Comparison of ENCODE assay signal across 13 cellular contexts in the genomic region with DNA sequence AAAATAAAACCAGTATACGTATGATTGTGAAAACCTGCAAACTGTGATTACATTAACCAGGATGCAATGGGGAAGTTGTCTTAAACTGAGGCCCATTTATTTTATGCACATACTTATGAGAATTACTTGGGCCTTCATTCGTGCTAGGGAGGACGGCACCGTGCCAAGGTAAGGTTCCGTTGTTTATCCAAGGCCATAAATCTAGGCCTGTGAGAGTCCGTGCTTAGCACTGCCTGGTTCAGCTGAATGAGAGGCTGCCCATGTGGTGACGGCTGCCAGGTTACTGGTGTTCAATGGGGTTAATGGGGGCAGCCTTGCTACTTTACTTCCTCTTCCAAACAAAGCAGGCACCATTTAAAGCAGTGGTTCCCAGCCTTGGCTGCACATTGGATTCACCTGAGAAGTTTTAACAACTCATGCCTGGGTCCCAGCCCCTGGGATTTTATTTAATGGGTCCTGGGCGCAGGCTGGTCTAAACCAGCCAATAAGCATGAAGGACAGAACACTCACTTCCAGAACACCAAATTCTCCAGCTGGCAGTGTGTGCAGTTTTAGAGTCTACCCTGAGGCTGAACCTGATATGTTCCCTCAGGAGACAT.
DNase-seq lines count a peak whose midpoint lies in the region; ATAC-seq, FAIRE-seq and TF ChIP-seq lines count a peak whose summit lies in the region.
"Had no signal": no experiment of that assay in that cellular context is flagged by ENCODE, and none has a peak within 500 bp of the region (broad histone marks: within the 10 kb centered on the region; RNA-seq: fewer than 3 reads in every experiment).

No MANE protein-coding gene starts in this region.

- no peak overlapping the region for H2AK9ac ChIP-seq in IMR-90 (replicated peaks; ENCODE audit: low read depth, low read length, poor library complexity)

- H3K9ac ChIP-seq in IMR-90 (ENCODE audit: low read depth, low read length): no peak overlapping the region

- no peak overlapping the region for H2BK15ac ChIP-seq in IMR-90 (ENCODE audit: low read depth, low read length)

- H3K18ac ChIP-seq in IMR-90 (ENCODE audit: low read depth, low read length): no peak overlapping the region

- no peak overlapping the region for H3K23ac ChIP-seq in IMR-90 (ENCODE audit: low read depth, low read length)

- H4K91ac ChIP-seq in IMR-90 (ENCODE audit: insufficient read depth, low read depth, low read length): no peak overlapping the region

- DNase-seq in IMR-90 (peak; percentile 62), NCI-H69 (lab: John Stamatoyannopoulos, UW) (peak; percentile 98), stomach (peak; percentile 94), middle frontal gyrus (ENCODE audit: extremely low spot score, low spot score) (no peak)
- no peak for DNase-seq in NK-92 treated with Interleukin-12 subunit alpha and Interleukin-12 subunit beta, amount 100 ng/mL, for 24 hours (lab: John Stamatoyannopoulos, UW)
- DNase-seq: activated CD4-positive, alpha-beta T cell treated with anti-CD3 and anti-CD28 coated beads, Interleukin-2, amount 50 U/mL, for 1 hour; left cardiac atrium; natural killer cell; NCI-H524; stimulated activated naive CD8-positive, alpha-beta T cell treated with anti-CD3 and anti-CD28 coated beads, Interleukin-15, Interleukin-2, amounts not matched to agents 100 U/mL and 50 U/mL, for 24 hours had no signal

- intact Hi-C loops in IMR-90 (cut with micrococcal nuclease) (no loop called here), stomach (cut with DNase I; ENCODE audit: low total_unique reads) (no loop called here)

- BruUV-seq in IMR-90 (replicated peaks; lab: Mats Ljungman, UMichigan): no TSS peak

- no peaks in the 10 kb centered on the region; the same call in 1 of the 2 replicates for H3K4me1 ChIP-seq in IMR-90 (ENCODE audit: control insufficient read depth, insufficient read depth, low read length)
- H3K4me1 ChIP-seq in stomach: peaks cover 19 to 39% (median 23%) of the 10 kb centered on the region in 4 donors

- FAIRE-seq in islet of Langerhans (lab: Jason Lieb, UNC): peak; percentile 98

- dilution Hi-C loops in IMR-90 (cut with HindIII; ENCODE audit: low sequenced_read_pairs, unreplicated experiment): no loop called here

- H3K56ac ChIP-seq in IMR-90 (ENCODE audit: extremely low read depth, insufficient read depth, low read length): no peak overlapping the region

- no peak overlapping the region for H2BK5ac ChIP-seq in IMR-90 (ENCODE audit: low read depth, low read length, poor library complexity, severe bottlenecking)

- no peak overlapping the region for H3K4ac ChIP-seq in IMR-90 (ENCODE audit: low read depth, low read length)

- no peak for TF ChIP-seq RAD21 in IMR-90 (IDR thresholded peaks at IDR 0.05; ENCODE audit: low read length)

- H2AK5ac ChIP-seq in IMR-90 (ENCODE audit: low read depth, low read length): no peak overlapping the region

- H3K4me2 ChIP-seq in IMR-90 (ENCODE audit: low read depth, low read length): no peak overlapping the region

- H2AFZ ChIP-seq in IMR-90 (replicated peaks; ENCODE audit: low read length, poor library complexity): peak overlapping the region; percentile 18

- H3K27me3 ChIP-seq in IMR-90 (ENCODE audit: control insufficient read depth, insufficient read depth, low read length): no peaks in the 10 kb centered on the region
- H3K27me3 ChIP-seq in stomach: no peaks in the 10 kb centered on the region

- CTCF ChIA-PET in IMR-90 (lab: Yijun Ruan, JAX): no interaction called here

- no peak overlapping the region for H2BK20ac ChIP-seq in IMR-90 (ENCODE audit: low read depth, low read length)

- TF ChIP-seq POLR2A in IMR-90 (IDR thresholded peaks at IDR 0.05; ENCODE audit: low read depth, low read length) (no peak), stomach (IDR thresholded peaks at IDR 0.05) (no peak)

- H3K79me1 ChIP-seq in IMR-90 (ENCODE audit: low read depth in 1 of 2, low read length in 2 of 2): no peaks in the 10 kb centered on the region

- no peak overlapping the region for H3K14ac ChIP-seq in IMR-90 (replicated peaks; ENCODE audit: low read depth, low read length)

- no peaks in the 10 kb centered on the region for H3K9me3 ChIP-seq in IMR-90 (ENCODE audit: control insufficient read depth, insufficient read depth, low read length)
- no peaks in the 10 kb centered on the region for H3K9me3 ChIP-seq in stomach

- H3K4me3 ChIP-seq in IMR-90 (ENCODE audit: insufficient read depth, low read depth, low read length) (no peak overlapping the region), stomach (no peak overlapping the region)

- H3K27ac ChIP-seq in IMR-90 (ENCODE audit: insufficient read depth, low read length) (no peak overlapping the region), stomach (peak overlapping the region; percentile 69 to 89 (median 81))

- no peaks in the 10 kb centered on the region for H3K9me1 ChIP-seq in IMR-90 (ENCODE audit: insufficient read depth, low read length)

- ATAC-seq in IMR-90 (ENCODE audit: low read depth): peak; percentile 63; the same call in 1 of the 2 replicates
- ATAC-seq in GM21381 (IDR thresholded peaks at IDR 0.05; ENCODE audit: unreplicated experiment): no peak
- ATAC-seq in GM18511 (IDR thresholded peaks at IDR 0.05; ENCODE audit: unreplicated experiment): no peak
- ATAC-seq: natural killer cell; stimulated activated naive CD8-positive, alpha-beta T cell treated with anti-CD3 and anti-CD28 coated beads, Interleukin-15, Interleukin-2, amounts not matched to agents 100 U/mL and 50 U/mL, for 24 hours had no signal

- H3K36me3 ChIP-seq in IMR-90 (ENCODE audit: control insufficient read depth, insufficient read depth, low read length) (no peaks in the 10 kb centered on the region; the same call in 1 of the 2 replicates), stomach (peaks cover 0 to 16% (median 7%) of the 10 kb centered on the region in 4 donors)

- no peak overlapping the region for H4K8ac ChIP-seq in IMR-90 (ENCODE audit: low read depth in 2 of 2, low read length in 2 of 2)

- H4K20me1 ChIP-seq in IMR-90 (ENCODE audit: insufficient read depth, low read length): no peaks in the 10 kb centered on the region

- no peak overlapping the region for H2BK120ac ChIP-seq in IMR-90 (ENCODE audit: low read depth, low read length)

- POLR2A ChIA-PET in IMR-90 (lab: Charles Lee; ENCODE audit: unreplicated experiment): no interaction called here

- H4K5ac ChIP-seq in IMR-90 (ENCODE audit: low read depth, low read length): no peak overlapping the region

- TF ChIP-seq CTCF in IMR-90 (conservative IDR thresholded peaks at IDR 0.05; ENCODE audit: low read depth, low read length) (no peak), stomach (IDR thresholded peaks at IDR 0.05) (no peak)

- in situ Hi-C loops in IMR-90 (cut with MboI; ENCODE audit: low sequenced_read_pairs): no loop called here

- TF ChIP-seq EP300 in stomach (IDR thresholded peaks at IDR 0.05): no peak

- no CpG with 5 or more reads among the region's 8 CpGs for WGBS in IMR-90 (ENCODE audit: extremely low coverage in 2 of 2, insufficient read length in 1 of 2), 2 experiments
- WGBS in stomach, 5 donors: 23 to 41% (median 32%) methylated on average over 8 of the region's 8 CpGs

TF ChIP-seq in IMR-90, 13 proteins besides CTCF, POLR2A, EP300 and RAD21:
- no peak for TF ChIP-seq CEBPB (IDR thresholded peaks at IDR 0.05; ENCODE audit: low read depth, low read length)
- TF ChIP-seq MXI1 (IDR thresholded peaks at IDR 0.05; ENCODE audit: borderline replicate concordance, low read depth, low read length): no peak
- TF ChIP-seq, protein P1, sequence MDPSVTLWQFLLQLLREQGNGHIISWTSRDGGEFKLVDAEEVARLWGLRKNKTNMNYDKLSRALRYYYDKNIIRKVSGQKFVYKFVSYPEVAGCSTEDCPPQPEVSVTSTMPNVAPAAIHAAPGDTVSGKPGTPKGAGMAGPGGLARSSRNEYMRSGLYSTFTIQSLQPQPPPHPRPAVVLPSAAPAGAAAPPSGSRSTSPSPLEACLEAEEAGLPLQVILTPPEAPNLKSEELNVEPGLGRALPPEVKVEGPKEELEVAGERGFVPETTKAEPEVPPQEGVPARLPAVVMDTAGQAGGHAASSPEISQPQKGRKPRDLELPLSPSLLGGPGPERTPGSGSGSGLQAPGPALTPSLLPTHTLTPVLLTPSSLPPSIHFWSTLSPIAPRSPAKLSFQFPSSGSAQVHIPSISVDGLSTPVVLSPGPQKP (IDR thresholded peaks at IDR 0.05; ENCODE audit: borderline replicate concordance, low read depth, low read length): no peak
- no peak for TF ChIP-seq RFX5 (IDR thresholded peaks at IDR 0.05; ENCODE audit: low read depth, low read length)
- no peak for TF ChIP-seq SMC3 (IDR thresholded peaks at IDR 0.05; ENCODE audit: low read depth, low read length)
- no peak for TF ChIP-seq BHLHE40 (IDR thresholded peaks at IDR 0.05; ENCODE audit: low read depth, low read length)
- no peak for TF ChIP-seq FOS (IDR thresholded peaks at IDR 0.05; ENCODE audit: low read depth, low read length)
- no peak for TF ChIP-seq CHD1 (IDR thresholded peaks at IDR 0.05; ENCODE audit: low read depth, low read length)
- no peak for TF ChIP-seq RCOR1 (IDR thresholded peaks at IDR 0.05; ENCODE audit: insufficient replicate concordance, low read length)

Comparison
In these comparisons a context has a peak if more than half of its experiments do, and no peak if none do; other contexts are left out.
1. DNase-seq: peak in IMR-90 (single experiment), NCI-H69 (single experiment) and stomach (single experiment); none in NK-92 treated with Interleukin-12 subunit alpha and Interleukin-12 subunit beta, amount 100 ng/mL, for 24 hours (single experiment) and middle frontal gyrus (single experiment).